ENCODE assay signal across 20 cellular contexts in the genomic region with DNA sequence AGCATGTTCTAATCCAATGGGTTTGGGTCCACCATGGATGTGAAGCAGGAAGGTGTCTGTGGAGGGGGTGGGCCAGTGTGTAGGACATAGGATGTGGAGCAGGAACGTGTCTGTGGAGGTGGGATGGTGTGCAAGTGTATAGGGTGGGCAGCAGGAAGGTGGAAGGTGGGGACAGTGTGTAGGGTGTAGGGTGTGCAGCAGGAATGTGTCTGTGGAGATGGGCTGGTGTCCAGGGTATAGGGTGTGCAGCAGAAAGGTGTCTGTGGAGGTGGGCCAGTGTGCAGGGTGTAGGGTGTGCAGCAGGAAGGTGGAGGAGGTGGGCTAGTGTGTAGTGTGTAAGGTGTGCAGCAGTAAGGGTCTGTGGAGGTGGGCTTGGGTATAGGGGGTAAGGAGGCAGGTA.
DNase-seq lines count a peak whose midpoint lies in the region; ATAC-seq and TF ChIP-seq lines count a peak whose summit lies in the region.
"Had no signal": no experiment of that assay in that cellular context is flagged by ENCODE, and none has a peak within 500 bp of the region (broad histone marks: within the 10 kb centered on the region; RNA-seq: fewer than 3 reads in every experiment).

No MANE protein-coding gene starts in this region.

- H3K27me3 Mint-ChIP-seq in stimulated activated naive CD8-positive, alpha-beta T cell treated with anti-CD3 and anti-CD28 coated beads, Interleukin-15, amount 100 ng/mL, for 72 hours, result peaks cover 6% of the 10 kb centered on the region
- H3K27me3 Mint-ChIP-seq in stimulated activated memory B cell treated with anti-CD40 and anti-IgM and Interleukin-4, amounts not matched to agents 10 μg/mL and 1 μg/mL and 100 μg/mL, for 72 hours, result no peaks in the 10 kb centered on the region
- H3K27me3 Mint-ChIP-seq: B cell; CD4-positive, CD25-positive, alpha-beta regulatory T cell had no signal

- TF ChIP-seq POLR2A in transverse colon (IDR thresholded peaks at IDR 0.05), result no peak

- TF ChIP-seq EP300 in transverse colon (IDR thresholded peaks at IDR 0.05; ENCODE audit: low read depth), result no peak

- no peaks in the 10 kb centered on the region for H3K4me1 ChIP-seq in transverse colon
- H3K4me1 ChIP-seq: BLaER1 had no signal

- DNase-seq in stimulated activated naive CD8-positive, alpha-beta T cell treated with anti-CD3 and anti-CD28 coated beads, Interleukin-15, amount 100 ng/mL, for 72 hours, result no peak
- DNase-seq in stimulated activated naive CD8-positive, alpha-beta T cell treated with anti-CD3 and anti-CD28 coated beads, Interleukin-15, Interleukin-2, amounts not matched to agents 100 U/mL and 50 U/mL, for 24 hours, result no peak
- DNase-seq in omental fat pad (ENCODE audit: low spot score) (no peak), T1000 (lab: John Stamatoyannopoulos, UW) (no peak), transverse colon (no peak), COR-L47 (lab: John Stamatoyannopoulos, UW) (no peak)
- DNase-seq: Calu3; CD4-positive, CD25-positive, alpha-beta regulatory T cell; CD8-positive, alpha-beta T cell; DMS53; DMS79 treated with DMSO at 0.1 percent for 48 hours; GF-D8; H9 had no signal

- peak; percentile 55 for ATAC-seq in stimulated activated naive CD8-positive, alpha-beta T cell treated with anti-CD3 and anti-CD28 coated beads, Interleukin-15, amount 100 ng/mL, for 72 hours
- no peak for ATAC-seq in stimulated activated naive CD8-positive, alpha-beta T cell treated with anti-CD3 and anti-CD28 coated beads, Interleukin-15, Interleukin-2, amounts not matched to agents 100 U/mL and 50 U/mL, for 24 hours
- ATAC-seq in omental fat pad (ENCODE audit: low FRiP score), result peak; percentile 54
- ATAC-seq in stimulated activated memory B cell treated with anti-CD40 and anti-IgM and Interleukin-4, amounts not matched to agents 10 μg/mL and 1 μg/mL and 100 μg/mL, for 72 hours, result peak; percentile 37
- ATAC-seq: CD8-positive, alpha-beta T cell; GM23338; HCT116 had no signal

- H3K27ac ChIP-seq in transverse colon, result no peak overlapping the region
- H3K27ac ChIP-seq: 22Rv1, BLaER1, C4-2B had no signal

- intact Hi-C loops in transverse colon (cut with DNase I; ENCODE audit: low total_unique reads), result no loop called here

- no peak overlapping the region for H3K4me3 Mint-ChIP-seq in stimulated activated naive CD8-positive, alpha-beta T cell treated with anti-CD3 and anti-CD28 coated beads, Interleukin-15, amount 100 ng/mL, for 72 hours
- H3K4me3 Mint-ChIP-seq in stimulated activated memory B cell treated with anti-CD40 and anti-IgM and Interleukin-4, amounts not matched to agents 10 μg/mL and 1 μg/mL and 100 μg/mL, for 72 hours, result no peak overlapping the region
- H3K4me3 Mint-ChIP-seq: B cell; CD4-positive, CD25-positive, alpha-beta regulatory T cell; CD8-positive, alpha-beta T cell; GM23338; H9 had no signal

- no peaks in the 10 kb centered on the region for H3K36me3 Mint-ChIP-seq in stimulated activated memory B cell treated with anti-CD40 and anti-IgM and Interleukin-4, amounts not matched to agents 10 μg/mL and 1 μg/mL and 100 μg/mL, for 72 hours
- H3K36me3 Mint-ChIP-seq: CD8-positive, alpha-beta T cell had no signal

- H3K4me1 Mint-ChIP-seq in stimulated activated naive CD8-positive, alpha-beta T cell treated with anti-CD3 and anti-CD28 coated beads, Interleukin-15, amount 100 ng/mL, for 72 hours, result no peaks in the 10 kb centered on the region
- H3K4me1 Mint-ChIP-seq in stimulated activated memory B cell treated with anti-CD40 and anti-IgM and Interleukin-4, amounts not matched to agents 10 μg/mL and 1 μg/mL and 100 μg/mL, for 72 hours, result no peaks in the 10 kb centered on the region
- H3K4me1 Mint-ChIP-seq: B cell; CD4-positive, CD25-positive, alpha-beta regulatory T cell had no signal

- in situ Hi-C loops in transverse colon (cut with MboI; ENCODE audit: low pct_ligation_motif_present in 1 of 4, low pct_unique_long_range_greater_than_20kb in 1 of 4, low sequenced_read_pairs in 3 of 4), result no loop called here

- H3K36me3 ChIP-seq in transverse colon, result no peaks in the 10 kb centered on the region
- H3K36me3 ChIP-seq: BLaER1 had no signal

- H3K27ac Mint-ChIP-seq in stimulated activated naive CD8-positive, alpha-beta T cell treated with anti-CD3 and anti-CD28 coated beads, Interleukin-15, amount 100 ng/mL, for 72 hours, result no peak overlapping the region
- H3K27ac Mint-ChIP-seq in stimulated activated memory B cell treated with anti-CD40 and anti-IgM and Interleukin-4, amounts not matched to agents 10 μg/mL and 1 μg/mL and 100 μg/mL, for 72 hours, result no peak overlapping the region
- H3K27ac Mint-ChIP-seq: B cell; CD4-positive, CD25-positive, alpha-beta regulatory T cell; CD8-positive, alpha-beta T cell; GM23338; H9 had no signal

- 50 to 60% methylated on average over 1 of the region's 1 CpG for WGBS in transverse colon (ENCODE audit: low coverage in 1 of 2), 2 donors

- H3K4me3 ChIP-seq in transverse colon, result no peak overlapping the region
- H3K4me3 ChIP-seq: BLaER1, GM23338 had no signal

- no peaks in the 10 kb centered on the region for H3K27me3 ChIP-seq in transverse colon
- H3K27me3 ChIP-seq: BLaER1 had no signal

- H3K9me3 ChIP-seq in transverse colon, result no peaks in the 10 kb centered on the region
- H3K9me3 ChIP-seq: BLaER1 had no signal

- H3K9me3 Mint-ChIP-seq in stimulated activated naive CD8-positive, alpha-beta T cell treated with anti-CD3 and anti-CD28 coated beads, Interleukin-15, amount 100 ng/mL, for 72 hours, result peaks cover 5 to 13% of the 10 kb centered on the region in 2 donors
- H3K9me3 Mint-ChIP-seq in stimulated activated memory B cell treated with anti-CD40 and anti-IgM and Interleukin-4, amounts not matched to agents 10 μg/mL and 1 μg/mL and 100 μg/mL, for 72 hours, result peaks cover 10% of the 10 kb centered on the region
- H3K9me3 Mint-ChIP-seq: CD8-positive, alpha-beta T cell; GM23338; H9 had no signal

- no peak for TF ChIP-seq CTCF in omental fat pad (IDR thresholded peaks at IDR 0.05)
- TF ChIP-seq CTCF in transverse colon (IDR thresholded peaks at IDR 0.05), result no peak
